ENCODE assay signal across 1 cellular context in the genomic region with DNA sequence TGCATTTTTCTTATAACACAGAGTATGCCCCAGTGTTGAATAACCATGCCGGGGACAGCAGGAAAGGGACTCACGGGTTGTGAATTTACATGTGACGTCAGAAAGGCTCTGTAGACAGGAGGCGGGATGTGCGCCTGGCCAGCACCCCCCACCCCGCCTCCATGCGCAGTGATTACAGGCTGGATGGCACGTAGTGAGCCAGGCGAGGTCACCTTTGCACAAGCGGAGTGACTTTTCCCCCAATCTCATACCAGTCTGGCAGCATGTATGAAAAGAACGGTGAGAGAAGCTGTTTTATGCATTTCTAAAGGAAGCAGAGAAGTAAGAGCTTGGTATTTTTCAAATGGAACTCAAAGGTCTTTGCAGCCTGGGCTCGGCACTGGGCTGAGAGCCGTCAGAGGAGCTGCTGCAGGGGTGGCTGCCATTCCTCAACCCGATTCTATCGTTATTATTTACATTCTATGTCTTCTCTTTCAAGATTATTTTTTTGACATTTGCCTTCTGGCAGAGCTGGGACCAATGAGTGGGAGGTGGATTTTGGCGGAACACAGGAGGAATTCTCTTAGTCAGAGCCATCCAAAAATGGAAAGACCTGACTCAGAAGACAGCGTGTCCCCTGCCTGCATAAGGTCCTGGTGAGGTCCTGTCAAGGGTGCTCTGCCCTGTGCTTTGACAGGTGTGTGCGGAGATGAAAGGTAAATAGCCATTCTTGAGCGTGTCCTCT.
TF ChIP-seq lines count a peak whose summit lies in the region.

No MANE protein-coding gene starts in this region.

TF ChIP-seq in K562, 482 proteins besides CTCF, POLR2A, EP300 and RAD21 (continued from another document and continues in another):
- TF ChIP-seq, protein P1, sequence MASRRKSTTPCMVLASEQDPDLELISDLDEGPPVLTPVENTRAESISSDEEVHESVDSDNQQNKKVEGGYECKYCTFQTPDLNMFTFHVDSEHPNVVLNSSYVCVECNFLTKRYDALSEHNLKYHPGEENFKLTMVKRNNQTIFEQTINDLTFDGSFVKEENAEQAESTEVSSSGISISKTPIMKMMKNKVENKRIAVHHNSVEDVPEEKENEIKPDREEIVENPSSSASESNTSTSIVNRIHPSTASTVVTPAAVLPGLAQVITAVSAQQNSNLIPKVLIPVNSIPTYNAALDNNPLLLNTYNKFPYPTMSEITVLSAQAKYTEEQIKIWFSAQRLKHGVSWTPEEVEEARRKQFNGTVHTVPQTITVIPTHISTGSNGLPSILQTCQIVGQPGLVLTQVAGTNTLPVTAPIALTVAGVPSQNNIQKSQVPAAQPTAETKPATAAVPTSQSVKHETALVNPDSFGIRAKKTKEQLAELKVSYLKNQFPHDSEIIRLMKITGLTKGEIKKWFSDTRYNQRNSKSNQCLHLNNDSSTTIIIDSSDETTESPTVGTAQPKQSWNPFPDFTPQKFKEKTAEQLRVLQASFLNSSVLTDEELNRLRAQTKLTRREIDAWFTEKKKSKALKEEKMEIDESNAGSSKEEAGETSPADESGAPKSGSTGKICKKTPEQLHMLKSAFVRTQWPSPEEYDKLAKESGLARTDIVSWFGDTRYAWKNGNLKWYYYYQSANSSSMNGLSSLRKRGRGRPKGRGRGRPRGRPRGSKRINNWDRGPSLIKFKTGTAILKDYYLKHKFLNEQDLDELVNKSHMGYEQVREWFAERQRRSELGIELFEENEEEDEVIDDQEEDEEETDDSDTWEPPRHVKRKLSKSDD (conservative IDR thresholded peaks at IDR 0.05; ENCODE audit: low read length): no peak
- no peak for TF ChIP-seq NCOR1 (IDR thresholded peaks at IDR 0.05)
- TF ChIP-seq ZNF445 (CRISPR knock-in tag; IDR thresholded peaks at IDR 0.05; ENCODE audit: low read depth): no peak
- TF ChIP-seq, protein P2, sequence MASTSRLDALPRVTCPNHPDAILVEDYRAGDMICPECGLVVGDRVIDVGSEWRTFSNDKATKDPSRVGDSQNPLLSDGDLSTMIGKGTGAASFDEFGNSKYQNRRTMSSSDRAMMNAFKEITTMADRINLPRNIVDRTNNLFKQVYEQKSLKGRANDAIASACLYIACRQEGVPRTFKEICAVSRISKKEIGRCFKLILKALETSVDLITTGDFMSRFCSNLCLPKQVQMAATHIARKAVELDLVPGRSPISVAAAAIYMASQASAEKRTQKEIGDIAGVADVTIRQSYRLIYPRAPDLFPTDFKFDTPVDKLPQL (IDR thresholded peaks at IDR 0.05; ENCODE audit: extremely low read depth, insufficient read length): no peak
- TF ChIP-seq TAL1 (IDR thresholded peaks at IDR 0.05): no peak
- TF ChIP-seq, protein P3, sequence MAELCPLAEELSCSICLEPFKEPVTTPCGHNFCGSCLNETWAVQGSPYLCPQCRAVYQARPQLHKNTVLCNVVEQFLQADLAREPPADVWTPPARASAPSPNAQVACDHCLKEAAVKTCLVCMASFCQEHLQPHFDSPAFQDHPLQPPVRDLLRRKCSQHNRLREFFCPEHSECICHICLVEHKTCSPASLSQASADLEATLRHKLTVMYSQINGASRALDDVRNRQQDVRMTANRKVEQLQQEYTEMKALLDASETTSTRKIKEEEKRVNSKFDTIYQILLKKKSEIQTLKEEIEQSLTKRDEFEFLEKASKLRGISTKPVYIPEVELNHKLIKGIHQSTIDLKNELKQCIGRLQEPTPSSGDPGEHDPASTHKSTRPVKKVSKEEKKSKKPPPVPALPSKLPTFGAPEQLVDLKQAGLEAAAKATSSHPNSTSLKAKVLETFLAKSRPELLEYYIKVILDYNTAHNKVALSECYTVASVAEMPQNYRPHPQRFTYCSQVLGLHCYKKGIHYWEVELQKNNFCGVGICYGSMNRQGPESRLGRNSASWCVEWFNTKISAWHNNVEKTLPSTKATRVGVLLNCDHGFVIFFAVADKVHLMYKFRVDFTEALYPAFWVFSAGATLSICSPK (IDR thresholded peaks at IDR 0.05; ENCODE audit: borderline replicate concordance): no peak
- no peak for TF ChIP-seq CBX2 (IDR thresholded peaks at IDR 0.05; ENCODE audit: insufficient read depth, low read length, poor library complexity, severe bottlenecking)
- TF ChIP-seq MAFF (IDR thresholded peaks at IDR 0.05; ENCODE audit: low read length): no peak
- TF ChIP-seq ZNF217 (CRISPR knock-in tag; IDR thresholded peaks at IDR 0.05): no peak
- TF ChIP-seq ZNF644 (tag; IDR thresholded peaks at IDR 0.05; ENCODE audit: low read depth): no peak
- TF ChIP-seq ZNF561 (CRISPR knock-in tag; conservative IDR thresholded peaks at IDR 0.05): no peak
- TF ChIP-seq, protein P4, sequence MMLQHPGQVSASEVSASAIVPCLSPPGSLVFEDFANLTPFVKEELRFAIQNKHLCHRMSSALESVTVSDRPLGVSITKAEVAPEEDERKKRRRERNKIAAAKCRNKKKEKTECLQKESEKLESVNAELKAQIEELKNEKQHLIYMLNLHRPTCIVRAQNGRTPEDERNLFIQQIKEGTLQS (IDR thresholded peaks at IDR 0.05): peak; percentile 52
- TF ChIP-seq, protein P4 (CRISPR knock-in tag; conservative IDR thresholded peaks at IDR 0.05): no peak
- peak in 1 of 2 experiments; percentile 17; a peak in 1 of 4 replicates for TF ChIP-seq RCOR1 (IDR thresholded peaks at IDR 0.05; ENCODE audit: borderline replicate concordance in 1 of 2, low read depth in 2 of 2, low read length in 2 of 2)
- TF ChIP-seq ZNF224 (CRISPR knock-in tag; IDR thresholded peaks at IDR 0.05): no peak
- TF ChIP-seq CREM (IDR thresholded peaks at IDR 0.05; ENCODE audit: low read depth): peak; percentile 70
- TF ChIP-seq CREBBP (IDR thresholded peaks at IDR 0.05; ENCODE audit: low read depth, low read length): no peak
- TF ChIP-seq ATF1 (CRISPR knock-in tag; IDR thresholded peaks at IDR 0.05): no peak
- peak; percentile 78 for TF ChIP-seq ATF1 (tag; IDR thresholded peaks at IDR 0.05)
- no peak for TF ChIP-seq SMARCC2 (IDR thresholded peaks at IDR 0.05; ENCODE audit: low read depth)
- no peak for TF ChIP-seq ZZZ3 (IDR thresholded peaks at IDR 0.05)
- TF ChIP-seq RB1 (IDR thresholded peaks at IDR 0.05; ENCODE audit: low read depth): no peak
- no peak for TF ChIP-seq NCOA6 (IDR thresholded peaks at IDR 0.05)
- TF ChIP-seq NRF1 (conservative IDR thresholded peaks at IDR 0.05 in 1 of 2, IDR thresholded peaks at IDR 0.05 in 1 of 2): peak; percentile 74 to 77
- TF ChIP-seq ZNF175 (CRISPR knock-in tag; IDR thresholded peaks at IDR 0.05; ENCODE audit: low read depth): no peak
- no peak for TF ChIP-seq SRF (CRISPR knock-in tag; IDR thresholded peaks at IDR 0.05)
- no peak for TF ChIP-seq POU5F1 (IDR thresholded peaks at IDR 0.05; ENCODE audit: borderline replicate concordance, low read depth, low read length, partially characterized antibody)
- no peak for TF ChIP-seq ZBTB1 (CRISPR knock-in tag; IDR thresholded peaks at IDR 0.05; ENCODE audit: borderline replicate concordance, low read depth)
- TF ChIP-seq SMAD1 (IDR thresholded peaks at IDR 0.05; ENCODE audit: low read depth, low read length, partially characterized antibody): no peak
- 0 out of 2 replicates have a peak, but pooled peaks have one; percentile 21 for TF ChIP-seq TOE1 (IDR thresholded peaks at IDR 0.05; ENCODE audit: borderline replicate concordance)
- no peak for TF ChIP-seq TOE1 (CRISPR knock-in tag; IDR thresholded peaks at IDR 0.05; ENCODE audit: borderline replicate concordance, low read depth)
- no peak for TF ChIP-seq STAT5B (CRISPR knock-in tag; IDR thresholded peaks at IDR 0.05)
- TF ChIP-seq ZNF3 (CRISPR knock-in tag; IDR thresholded peaks at IDR 0.05): no peak
- TF ChIP-seq, protein P5, sequence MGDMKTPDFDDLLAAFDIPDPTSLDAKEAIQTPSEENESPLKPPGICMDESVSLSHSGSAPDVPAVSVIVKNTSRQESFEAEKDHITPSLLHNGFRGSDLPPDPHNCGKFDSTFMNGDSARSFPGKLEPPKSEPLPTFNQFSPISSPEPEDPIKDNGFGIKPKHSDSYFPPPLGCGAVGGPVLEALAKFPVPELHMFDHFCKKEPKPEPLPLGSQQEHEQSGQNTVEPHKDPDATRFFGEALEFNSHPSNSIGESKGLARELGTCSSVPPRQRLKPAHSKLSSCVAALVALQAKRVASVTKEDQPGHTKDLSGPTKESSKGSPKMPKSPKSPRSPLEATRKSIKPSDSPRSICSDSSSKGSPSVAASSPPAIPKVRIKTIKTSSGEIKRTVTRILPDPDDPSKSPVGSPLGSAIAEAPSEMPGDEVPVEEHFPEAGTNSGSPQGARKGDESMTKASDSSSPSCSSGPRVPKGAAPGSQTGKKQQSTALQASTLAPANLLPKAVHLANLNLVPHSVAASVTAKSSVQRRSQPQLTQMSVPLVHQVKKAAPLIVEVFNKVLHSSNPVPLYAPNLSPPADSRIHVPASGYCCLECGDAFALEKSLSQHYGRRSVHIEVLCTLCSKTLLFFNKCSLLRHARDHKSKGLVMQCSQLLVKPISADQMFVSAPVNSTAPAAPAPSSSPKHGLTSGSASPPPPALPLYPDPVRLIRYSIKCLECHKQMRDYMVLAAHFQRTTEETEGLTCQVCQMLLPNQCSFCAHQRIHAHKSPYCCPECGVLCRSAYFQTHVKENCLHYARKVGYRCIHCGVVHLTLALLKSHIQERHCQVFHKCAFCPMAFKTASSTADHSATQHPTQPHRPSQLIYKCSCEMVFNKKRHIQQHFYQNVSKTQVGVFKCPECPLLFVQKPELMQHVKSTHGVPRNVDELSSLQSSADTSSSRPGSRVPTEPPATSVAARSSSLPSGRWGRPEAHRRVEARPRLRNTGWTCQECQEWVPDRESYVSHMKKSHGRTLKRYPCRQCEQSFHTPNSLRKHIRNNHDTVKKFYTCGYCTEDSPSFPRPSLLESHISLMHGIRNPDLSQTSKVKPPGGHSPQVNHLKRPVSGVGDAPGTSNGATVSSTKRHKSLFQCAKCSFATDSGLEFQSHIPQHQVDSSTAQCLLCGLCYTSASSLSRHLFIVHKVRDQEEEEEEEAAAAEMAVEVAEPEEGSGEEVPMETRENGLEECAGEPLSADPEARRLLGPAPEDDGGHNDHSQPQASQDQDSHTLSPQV (IDR thresholded peaks at IDR 0.05): peak; percentile 34; the same call in 1 of the 2 replicates
- TF ChIP-seq TAF1 (IDR thresholded peaks at IDR 0.05; ENCODE audit: control insufficient read depth, extremely low read depth, insufficient read depth, low read length, severe bottlenecking): no peak
- no peak for TF ChIP-seq ARHGAP35 (IDR thresholded peaks at IDR 0.05; ENCODE audit: partially characterized antibody)
- TF ChIP-seq, protein P6, sequence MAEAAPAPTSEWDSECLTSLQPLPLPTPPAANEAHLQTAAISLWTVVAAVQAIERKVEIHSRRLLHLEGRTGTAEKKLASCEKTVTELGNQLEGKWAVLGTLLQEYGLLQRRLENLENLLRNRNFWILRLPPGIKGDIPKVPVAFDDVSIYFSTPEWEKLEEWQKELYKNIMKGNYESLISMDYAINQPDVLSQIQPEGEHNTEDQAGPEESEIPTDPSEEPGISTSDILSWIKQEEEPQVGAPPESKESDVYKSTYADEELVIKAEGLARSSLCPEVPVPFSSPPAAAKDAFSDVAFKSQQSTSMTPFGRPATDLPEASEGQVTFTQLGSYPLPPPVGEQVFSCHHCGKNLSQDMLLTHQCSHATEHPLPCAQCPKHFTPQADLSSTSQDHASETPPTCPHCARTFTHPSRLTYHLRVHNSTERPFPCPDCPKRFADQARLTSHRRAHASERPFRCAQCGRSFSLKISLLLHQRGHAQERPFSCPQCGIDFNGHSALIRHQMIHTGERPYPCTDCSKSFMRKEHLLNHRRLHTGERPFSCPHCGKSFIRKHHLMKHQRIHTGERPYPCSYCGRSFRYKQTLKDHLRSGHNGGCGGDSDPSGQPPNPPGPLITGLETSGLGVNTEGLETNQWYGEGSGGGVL (CRISPR knock-in tag; IDR thresholded peaks at IDR 0.05): no peak
- no peak for TF ChIP-seq TCF3 (CRISPR knock-in tag; IDR thresholded peaks at IDR 0.05)
- no peak for TF ChIP-seq KDM1A (IDR thresholded peaks at IDR 0.05)
- TF ChIP-seq, protein P7, sequence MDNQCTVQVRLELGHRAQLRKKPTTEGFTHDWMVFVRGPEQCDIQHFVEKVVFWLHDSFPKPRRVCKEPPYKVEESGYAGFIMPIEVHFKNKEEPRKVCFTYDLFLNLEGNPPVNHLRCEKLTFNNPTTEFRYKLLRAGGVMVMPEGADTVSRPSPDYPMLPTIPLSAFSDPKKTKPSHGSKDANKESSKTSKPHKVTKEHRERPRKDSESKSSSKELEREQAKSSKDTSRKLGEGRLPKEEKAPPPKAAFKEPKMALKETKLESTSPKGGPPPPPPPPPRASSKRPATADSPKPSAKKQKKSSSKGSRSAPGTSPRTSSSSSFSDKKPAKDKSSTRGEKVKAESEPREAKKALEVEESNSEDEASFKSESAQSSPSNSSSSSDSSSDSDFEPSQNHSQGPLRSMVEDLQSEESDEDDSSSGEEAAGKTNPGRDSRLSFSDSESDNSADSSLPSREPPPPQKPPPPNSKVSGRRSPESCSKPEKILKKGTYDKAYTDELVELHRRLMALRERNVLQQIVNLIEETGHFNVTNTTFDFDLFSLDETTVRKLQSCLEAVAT (IDR thresholded peaks at IDR 0.05): no peak
- TF ChIP-seq RFX5 (IDR thresholded peaks at IDR 0.05; ENCODE audit: low read depth, low read length): no peak
- TF ChIP-seq, protein P8, sequence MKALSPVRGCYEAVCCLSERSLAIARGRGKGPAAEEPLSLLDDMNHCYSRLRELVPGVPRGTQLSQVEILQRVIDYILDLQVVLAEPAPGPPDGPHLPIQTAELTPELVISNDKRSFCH (CRISPR knock-in tag; IDR thresholded peaks at IDR 0.05): no peak
- TF ChIP-seq, protein P8 (tag; IDR thresholded peaks at IDR 0.05): no peak
- no peak for TF ChIP-seq NFIX (CRISPR knock-in tag; IDR thresholded peaks at IDR 0.05; ENCODE audit: low read depth)
- no peak for TF ChIP-seq CBX1 (IDR thresholded peaks at IDR 0.05; ENCODE audit: low read depth)
- TF ChIP-seq MTA1 (IDR thresholded peaks at IDR 0.05; ENCODE audit: borderline replicate concordance): no peak
